ENCODE assay signal across 11 cellular contexts in genomic region chr2:75431757-75432156, GRCh38.
DNase-seq lines count a peak whose midpoint lies in the region; ATAC-seq, FAIRE-seq and TF ChIP-seq lines count a peak whose summit lies in the region.
"Had no signal": no experiment of that assay in that cellular context is flagged by ENCODE, and none has a peak within 500 bp of the region (broad histone marks: within the 10 kb centered on the region; RNA-seq: fewer than 3 reads in every experiment).

No MANE protein-coding gene starts in this region.

- POLR2A ChIA-PET in H1 (lab: Charles Lee; ENCODE audit: partially characterized antibody), result no interaction called here

- H3K56ac ChIP-seq in H1 (replicated peaks; ENCODE audit: insufficient read length, low read depth, low read length), result no peak overlapping the region

- FAIRE-seq in H1 (lab: Jason Lieb, UNC), result no peak
- FAIRE-seq: colon, HTR-8/SVneo had no signal

- CTCF ChIA-PET in H1 (lab: Charles Lee; ENCODE audit: partially characterized antibody), result interaction anchor here (1.2 to 1.8 kb wide), 2 partner anchors 10 to 155 kb away, joined by 3 to 5 read pairs; no protein-coding TSS in a partner anchor

- no peak overlapping the region for H2BK15ac ChIP-seq in H1 (ENCODE audit: low read length)

- H3K14ac ChIP-seq in H1 (ENCODE audit: insufficient read length), result no peak overlapping the region

- TF ChIP-seq POLR2A in H1 (IDR thresholded peaks at IDR 0.05; ENCODE audit: control extremely low read depth in 1 of 2, low read depth in 2 of 2, low read length in 2 of 2) (no peak), breast epithelium (IDR thresholded peaks at IDR 0.05) (no peak)

- no peak overlapping the region for H2BK20ac ChIP-seq in H1 (ENCODE audit: low read length)

- H3K23ac ChIP-seq in H1 (ENCODE audit: insufficient read length), result no peak overlapping the region

- H2BK5ac ChIP-seq in H1 (ENCODE audit: low read depth, low read length), result 0 out of 2 replicates have a peak overlapping the region, but pooled peaks have one; percentile 13

- DNase-seq in H1 (ENCODE audit: low read depth in 1 of 2, low spot score in 2 of 2), result no peak
- no peak for DNase-seq in activated T-cell treated with anti-CD3 and anti-CD28 coated beads, Interleukin-2, amount 50 U/mL, for 48 hours
- no peak for DNase-seq in hepatic stellate cell (ENCODE audit: low spot score)
- DNase-seq in SIG-M5 (lab: John Stamatoyannopoulos, UW), result no peak
- DNase-seq in breast epithelium (ENCODE audit: low spot score in 2 of 2), result no peak

- H2BK120ac ChIP-seq in H1 (replicated peaks; ENCODE audit: low read depth, low read length), result peak overlapping the region; percentile 78

- no peak overlapping the region for H3K18ac ChIP-seq in H1 (ENCODE audit: extremely low read depth, low read length)

- no peaks in the 10 kb centered on the region for H4K20me1 ChIP-seq in H1 (replicated peaks in 1 of 2; ENCODE audit: control insufficient read depth in 1 of 2, insufficient read depth in 2 of 2, low read length in 2 of 2)

- TF ChIP-seq EP300 in H1 (IDR thresholded peaks at IDR 0.05; ENCODE audit: borderline replicate concordance in 1 of 2, low read depth in 2 of 2, low read length in 2 of 2), result no peak

- no peak overlapping the region for H3K4ac ChIP-seq in H1 (replicated peaks; ENCODE audit: insufficient read length, low read depth, low read length)

- H2AFZ ChIP-seq in H1 (ENCODE audit: low read length), result no peak overlapping the region

- peak; percentile 68 for ATAC-seq in GM18502 (IDR thresholded peaks at IDR 0.05; ENCODE audit: poor library complexity, unreplicated experiment)
- ATAC-seq in GM21390 (IDR thresholded peaks at IDR 0.05; ENCODE audit: unreplicated experiment), result peak; percentile 63
- ATAC-seq in HG03064 (IDR thresholded peaks at IDR 0.05; ENCODE audit: low read depth, unreplicated experiment), result peak; percentile 60
- ATAC-seq: activated T-helper 17 cell treated with anti-CD3 and anti-CD28 coated beads, Interleukin-2, amount 50 U/mL, for 72 hours had no signal

- H3K9ac ChIP-seq in H1 (replicated peaks in 1 of 4; ENCODE audit: extremely low read depth in 1 of 4, low read depth in 3 of 4, low read length in 3 of 4), result no peak overlapping the region

- no peaks in the 10 kb centered on the region for H3K79me2 ChIP-seq in H1 (ENCODE audit: control insufficient read depth in 1 of 2, insufficient read depth in 2 of 2, low read length in 2 of 2)

- no peaks in the 10 kb centered on the region for H3K36me3 ChIP-seq in H1 (ENCODE audit: control insufficient read depth in 2 of 4, insufficient read depth in 4 of 4, low read length in 3 of 4)
- H3K36me3 ChIP-seq in breast epithelium, result no peaks in the 10 kb centered on the region

- peak overlapping the region in 1 of 2 experiments; percentile 28; a peak in 2 of 4 replicates for H3K4me2 ChIP-seq in H1 (ENCODE audit: insufficient read depth in 1 of 2, low read depth in 2 of 2, low read length in 2 of 2)

- no peaks in the 10 kb centered on the region; the same call in 1 of the 2 replicates for H3K23me2 ChIP-seq in H1 (ENCODE audit: low read depth, low read length)

- no peak overlapping the region for H2AK5ac ChIP-seq in H1 (ENCODE audit: low read depth, low read length)

- H3K27ac ChIP-seq in H1 (ENCODE audit: low read depth, low read length), result no peak overlapping the region
- H3K27ac ChIP-seq in breast epithelium, result no peak overlapping the region

- no peaks in the 10 kb centered on the region for H3K9me3 ChIP-seq in H1 (ENCODE audit: insufficient read depth in 2 of 2, low read depth in 1 of 2, low read length in 1 of 2)
- no peaks in the 10 kb centered on the region for H3K9me3 ChIP-seq in breast epithelium

- no peak overlapping the region for H4K5ac ChIP-seq in H1 (ENCODE audit: insufficient read length, low read depth, low read length)

- TF ChIP-seq RAD21 in H1 (IDR thresholded peaks at IDR 0.05 in 1 of 2, conservative IDR thresholded peaks at IDR 0.05 in 1 of 2; ENCODE audit: low read depth in 2 of 2, low read length in 2 of 2), result no peak

- no peak overlapping the region for H4K91ac ChIP-seq in H1 (replicated peaks; ENCODE audit: insufficient read length, low read length)

- no peak overlapping the region; a peak in 1 of 8 replicates for H3K4me3 ChIP-seq in H1 (ENCODE audit: extremely low read depth in 1 of 4, insufficient read depth in 2 of 4, low read depth in 3 of 4, low read length in 4 of 4)
- no peak overlapping the region for H3K4me3 ChIP-seq in breast epithelium

- WGBS in H1 (ENCODE audit: extremely low coverage in 1 of 2, insufficient coverage in 1 of 2, insufficient read length in 1 of 2, insufficient replicate concordance in 2 of 2, low coverage in 1 of 2, low lambda C conversion rate in 2 of 2, missing lambda C conversion rate in 1 of 2), 2 experiments, result 94% methylated on average over 1 of the region's 1 CpG; no CpG with 5 or more reads in 1 of the 2 experiments

- H3K27me3 ChIP-seq in H1 (replicated peaks in 1 of 4; ENCODE audit: control insufficient read depth in 3 of 4, extremely low read depth in 1 of 4, insufficient read depth in 3 of 4, low read length in 3 of 4), result no peaks in the 10 kb centered on the region
- H3K27me3 ChIP-seq in breast epithelium, result no peaks in the 10 kb centered on the region

- H3K4me1 ChIP-seq in H1 (replicated peaks in 1 of 4; ENCODE audit: control insufficient read depth in 3 of 4, insufficient read depth in 4 of 4, low read length in 3 of 4) (peaks cover 4 to 20% (median 7%) of the 10 kb centered on the region in 4 experiments; a peak in 6 of 7 replicates), breast epithelium (no peaks in the 10 kb centered on the region)

- no peak overlapping the region for H4K8ac ChIP-seq in H1 (ENCODE audit: extremely low read depth, insufficient read depth, low read length)

- intact Hi-C loops in breast epithelium (cut with DNase I; ENCODE audit: low total_unique reads), result no loop called here

- H3K79me1 ChIP-seq in H1 (ENCODE audit: low read depth, low read length), result no peaks in the 10 kb centered on the region

- TF ChIP-seq CTCF in H1 (IDR thresholded peaks at IDR 0.05; ENCODE audit: control extremely low read depth in 1 of 3, insufficient read depth in 1 of 3, low read depth in 1 of 3, low read length in 3 of 3) (no peak), breast epithelium (IDR thresholded peaks at IDR 0.05) (no peak)

- no peak overlapping the region for H2BK12ac ChIP-seq in H1 (ENCODE audit: low read depth, low read length)

TF ChIP-seq in H1, 55 proteins besides CTCF, POLR2A, EP300 and RAD21:
- TF ChIP-seq RBBP5 (IDR thresholded peaks at IDR 0.05; ENCODE audit: borderline replicate concordance, low read depth, low read length) (no peak), HDAC6 (IDR thresholded peaks at IDR 0.05; ENCODE audit: low read depth, low read length) (no peak), BACH1 (IDR thresholded peaks at IDR 0.05; ENCODE audit: low read length) (no peak), E2F6 (IDR thresholded peaks at IDR 0.05) (no peak), ATF2 (IDR thresholded peaks at IDR 0.05; ENCODE audit: low read length) (no peak), FOSL1 (IDR thresholded peaks at IDR 0.05; ENCODE audit: insufficient read depth, low read depth, low read length) (no peak), ASH2L (IDR thresholded peaks at IDR 0.05; ENCODE audit: low read length) (no peak), ZNF274 (IDR thresholded peaks at IDR 0.05; ENCODE audit: borderline replicate concordance, extremely low read depth, low read length) (no peak)
